ENCODE assay signal across 2 cellular contexts in the genomic region with DNA sequence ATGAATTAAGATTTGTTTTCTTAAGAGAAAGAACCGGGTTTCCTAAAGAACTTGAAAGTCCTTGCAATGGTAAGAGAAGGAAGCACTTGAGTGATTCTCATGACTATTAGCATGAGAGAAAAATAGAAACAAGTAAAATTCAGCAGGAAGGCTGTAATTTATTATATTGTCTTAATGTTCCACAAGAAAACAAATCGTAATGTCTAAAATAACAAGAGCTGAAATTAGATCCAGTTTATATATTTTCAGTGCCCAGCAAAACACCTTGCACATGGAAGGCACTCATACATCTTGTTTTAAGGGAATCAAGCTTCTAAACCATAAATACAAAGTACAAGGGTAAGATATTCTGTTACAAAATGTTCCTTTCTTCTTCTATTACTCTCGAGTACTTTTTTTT.
TF ChIP-seq lines count a peak whose summit lies in the region.

No MANE protein-coding gene starts in this region.

TF ChIP-seq in IMR-90, 13 proteins besides CTCF, POLR2A, EP300 and RAD21:
- TF ChIP-seq BHLHE40 (IDR thresholded peaks at IDR 0.05; ENCODE audit: low read depth, low read length), result no peak
- no peak for TF ChIP-seq MXI1 (IDR thresholded peaks at IDR 0.05; ENCODE audit: borderline replicate concordance, low read depth, low read length)
- TF ChIP-seq NFE2L2 (IDR thresholded peaks at IDR 0.05; ENCODE audit: low read depth, low read length), result no peak
- TF ChIP-seq, protein P1, sequence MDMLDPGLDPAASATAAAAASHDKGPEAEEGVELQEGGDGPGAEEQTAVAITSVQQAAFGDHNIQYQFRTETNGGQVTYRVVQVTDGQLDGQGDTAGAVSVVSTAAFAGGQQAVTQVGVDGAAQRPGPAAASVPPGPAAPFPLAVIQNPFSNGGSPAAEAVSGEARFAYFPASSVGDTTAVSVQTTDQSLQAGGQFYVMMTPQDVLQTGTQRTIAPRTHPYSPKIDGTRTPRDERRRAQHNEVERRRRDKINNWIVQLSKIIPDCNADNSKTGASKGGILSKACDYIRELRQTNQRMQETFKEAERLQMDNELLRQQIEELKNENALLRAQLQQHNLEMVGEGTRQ (IDR thresholded peaks at IDR 0.05; ENCODE audit: low read depth, low read length), result no peak
- TF ChIP-seq RCOR1 (IDR thresholded peaks at IDR 0.05; ENCODE audit: insufficient replicate concordance, low read length), result no peak
- TF ChIP-seq, protein P2, sequence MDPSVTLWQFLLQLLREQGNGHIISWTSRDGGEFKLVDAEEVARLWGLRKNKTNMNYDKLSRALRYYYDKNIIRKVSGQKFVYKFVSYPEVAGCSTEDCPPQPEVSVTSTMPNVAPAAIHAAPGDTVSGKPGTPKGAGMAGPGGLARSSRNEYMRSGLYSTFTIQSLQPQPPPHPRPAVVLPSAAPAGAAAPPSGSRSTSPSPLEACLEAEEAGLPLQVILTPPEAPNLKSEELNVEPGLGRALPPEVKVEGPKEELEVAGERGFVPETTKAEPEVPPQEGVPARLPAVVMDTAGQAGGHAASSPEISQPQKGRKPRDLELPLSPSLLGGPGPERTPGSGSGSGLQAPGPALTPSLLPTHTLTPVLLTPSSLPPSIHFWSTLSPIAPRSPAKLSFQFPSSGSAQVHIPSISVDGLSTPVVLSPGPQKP (IDR thresholded peaks at IDR 0.05; ENCODE audit: borderline replicate concordance, low read depth, low read length), result no peak
- TF ChIP-seq SMC3 (IDR thresholded peaks at IDR 0.05; ENCODE audit: low read depth, low read length), result no peak
- TF ChIP-seq MAZ (IDR thresholded peaks at IDR 0.05; ENCODE audit: borderline replicate concordance, low read depth, low read length), result no peak

TF ChIP-seq in endothelial cell of umbilical vein, 7 proteins besides CTCF, POLR2A, EP300 and RAD21:
- TF ChIP-seq POLR2AphosphoS5 (IDR thresholded peaks at IDR 0.05; ENCODE audit: insufficient read depth, low read depth, low read length) (no peak), MYC (IDR thresholded peaks at IDR 0.05; ENCODE audit: low read depth, low read length) (no peak), JUN (IDR thresholded peaks at IDR 0.05; ENCODE audit: borderline replicate concordance, insufficient read depth, insufficient read length, low read depth) (no peak), FOS (IDR thresholded peaks at IDR 0.05; ENCODE audit: borderline replicate concordance, insufficient read depth, low read length) (no peak), GATA2 (IDR thresholded peaks at IDR 0.05; ENCODE audit: insufficient read depth, insufficient read length, low read depth, low read length) (no peak), EZH2 (IDR thresholded peaks at IDR 0.05; ENCODE audit: borderline replicate concordance, low read depth, low read length, severe bottlenecking) (no peak)
- TF ChIP-seq, protein P3, sequence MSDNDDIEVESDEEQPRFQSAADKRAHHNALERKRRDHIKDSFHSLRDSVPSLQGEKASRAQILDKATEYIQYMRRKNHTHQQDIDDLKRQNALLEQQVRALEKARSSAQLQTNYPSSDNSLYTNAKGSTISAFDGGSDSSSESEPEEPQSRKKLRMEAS (IDR thresholded peaks at IDR 0.05; ENCODE audit: insufficient read depth, insufficient read length), result no peak
